In the genomic region with DNA sequence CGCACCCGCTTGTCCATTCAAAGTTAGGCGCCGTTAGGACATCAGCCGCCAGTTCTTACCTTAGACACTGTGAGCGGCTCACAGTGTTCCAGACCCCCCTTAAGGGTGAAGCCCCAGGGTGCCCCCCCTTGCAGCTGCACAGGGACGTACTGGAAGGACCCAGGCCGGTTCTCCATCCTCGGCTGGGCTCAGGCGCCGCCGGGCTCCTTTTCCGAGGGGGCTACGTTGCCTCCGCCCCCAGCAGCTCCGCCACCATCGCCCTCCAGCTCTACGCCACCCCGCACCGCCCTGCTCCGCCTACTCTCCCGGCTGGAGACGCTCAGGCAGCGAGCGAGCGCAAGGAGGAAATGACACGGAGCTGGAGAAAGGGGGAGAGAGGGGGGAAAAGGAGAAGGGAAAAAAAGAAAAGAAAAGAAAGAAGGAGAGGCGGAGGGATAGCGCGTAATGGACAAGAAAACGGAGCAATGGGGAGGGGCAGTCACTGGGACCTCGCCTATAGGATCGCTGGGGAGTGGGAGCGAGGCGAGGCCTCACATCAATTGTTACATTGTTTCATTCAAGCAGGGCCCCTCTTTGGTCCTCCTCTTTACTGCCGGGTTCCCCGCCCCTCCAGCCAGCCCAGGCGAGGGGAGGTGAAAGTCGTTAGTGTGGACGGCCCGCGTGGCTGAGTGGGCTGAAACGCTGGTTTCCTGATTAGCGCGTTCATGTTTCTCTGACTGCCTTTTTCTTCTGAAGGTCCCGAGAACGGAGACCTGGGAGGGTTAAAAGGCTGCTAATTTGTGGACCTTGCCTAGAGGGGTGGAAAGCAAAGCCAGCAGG, we compare ENCODE assay signal across 9 cellular contexts. TPM values are rescaled to one million over a fixed set of nuclear protein-coding genes. Genes with fewer than 3 reads are reported as not detected.
DNase-seq lines count a peak whose midpoint lies in the region; ATAC-seq, FAIRE-seq and TF ChIP-seq lines count a peak whose summit lies in the region.
"Had no signal": no experiment of that assay in that cellular context is flagged by ENCODE, and none has a peak within 500 bp of the region (broad histone marks: within the 10 kb centered on the region; RNA-seq: fewer than 3 reads in every experiment).

A gene with protein sequence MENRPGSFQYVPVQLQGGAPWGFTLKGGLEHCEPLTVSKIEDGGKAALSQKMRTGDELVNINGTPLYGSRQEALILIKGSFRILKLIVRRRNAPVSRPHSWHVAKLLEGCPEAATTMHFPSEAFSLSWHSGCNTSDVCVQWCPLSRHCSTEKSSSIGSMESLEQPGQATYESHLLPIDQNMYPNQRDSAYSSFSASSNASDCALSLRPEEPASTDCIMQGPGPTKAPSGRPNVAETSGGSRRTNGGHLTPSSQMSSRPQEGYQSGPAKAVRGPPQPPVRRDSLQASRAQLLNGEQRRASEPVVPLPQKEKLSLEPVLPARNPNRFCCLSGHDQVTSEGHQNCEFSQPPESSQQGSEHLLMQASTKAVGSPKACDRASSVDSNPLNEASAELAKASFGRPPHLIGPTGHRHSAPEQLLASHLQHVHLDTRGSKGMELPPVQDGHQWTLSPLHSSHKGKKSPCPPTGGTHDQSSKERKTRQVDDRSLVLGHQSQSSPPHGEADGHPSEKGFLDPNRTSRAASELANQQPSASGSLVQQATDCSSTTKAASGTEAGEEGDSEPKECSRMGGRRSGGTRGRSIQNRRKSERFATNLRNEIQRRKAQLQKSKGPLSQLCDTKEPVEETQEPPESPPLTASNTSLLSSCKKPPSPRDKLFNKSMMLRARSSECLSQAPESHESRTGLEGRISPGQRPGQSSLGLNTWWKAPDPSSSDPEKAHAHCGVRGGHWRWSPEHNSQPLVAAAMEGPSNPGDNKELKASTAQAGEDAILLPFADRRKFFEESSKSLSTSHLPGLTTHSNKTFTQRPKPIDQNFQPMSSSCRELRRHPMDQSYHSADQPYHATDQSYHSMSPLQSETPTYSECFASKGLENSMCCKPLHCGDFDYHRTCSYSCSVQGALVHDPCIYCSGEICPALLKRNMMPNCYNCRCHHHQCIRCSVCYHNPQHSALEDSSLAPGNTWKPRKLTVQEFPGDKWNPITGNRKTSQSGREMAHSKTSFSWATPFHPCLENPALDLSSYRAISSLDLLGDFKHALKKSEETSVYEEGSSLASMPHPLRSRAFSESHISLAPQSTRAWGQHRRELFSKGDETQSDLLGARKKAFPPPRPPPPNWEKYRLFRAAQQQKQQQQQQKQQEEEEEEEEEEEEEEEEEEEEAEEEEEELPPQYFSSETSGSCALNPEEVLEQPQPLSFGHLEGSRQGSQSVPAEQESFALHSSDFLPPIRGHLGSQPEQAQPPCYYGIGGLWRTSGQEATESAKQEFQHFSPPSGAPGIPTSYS (N-terminal part only) (minus strand): TSS at position 352 of the 819 bp plus-strand sequence. CDS start 176 bp downstream, at position 176.

- no peak within 1 kb of the TSS for H3K9ac ChIP-seq in liver (ENCODE audit: low read depth in 1 of 2, low read length in 2 of 2)
- H3K9ac ChIP-seq: BLaER1 treated with 17β-estradiol and CSF1 and Interleukin-3, amounts not matched to agents 10 nM and 100 nM had no signal

- H3K4me3 ChIP-seq in liver (ENCODE audit: low read depth in 1 of 3, low read length in 3 of 3) = peak within 1 kb of the TSS; percentile 21 to 64 (median 50)

- H3K27me3 Mint-ChIP-seq in activated CD4-positive, alpha-beta T cell treated with anti-CD3 and anti-CD28 coated beads for 36 hours = peaks cover 33% of the 10 kb centered on the region

- H3K9me3 Mint-ChIP-seq in activated CD4-positive, alpha-beta T cell treated with anti-CD3 and anti-CD28 coated beads for 36 hours (ENCODE audit: low read depth) = no peaks in the 10 kb centered on the region

- H3K36me3 Mint-ChIP-seq in activated CD4-positive, alpha-beta T cell treated with anti-CD3 and anti-CD28 coated beads for 36 hours (ENCODE audit: low read depth) = no peaks in the 10 kb centered on the region

- POLR2A ChIA-PET in activated CD4-positive, alpha-beta T cell treated with anti-CD3 and anti-CD28 coated beads for 36 hours (lab: Charles Lee) = no interaction called here

- no peak for FAIRE-seq in GM19239 (lab: Jason Lieb, UNC)

- peak within 1 kb of the TSS; percentile 25 to 64 for H3K27ac ChIP-seq in liver (ENCODE audit: low read depth in 1 of 2, low read length in 2 of 2)
- H3K27ac ChIP-seq: BLaER1 treated with 17β-estradiol and CSF1 and Interleukin-3, amounts not matched to agents 10 nM and 100 nM had no signal

- intact Hi-C loops in activated CD4-positive, alpha-beta T cell treated with anti-CD3 and anti-CD28 coated beads for 36 hours (cut with DNase I, micrococcal nuclease) = no loop called here

- ATAC-seq in activated CD4-positive, alpha-beta T cell treated with anti-CD3 and anti-CD28 coated beads for 36 hours = no peak
- ATAC-seq in HG03196 (IDR thresholded peaks at IDR 0.05; ENCODE audit: unreplicated experiment) (no peak), GM21381 (IDR thresholded peaks at IDR 0.05; ENCODE audit: unreplicated experiment) (no peak)

- TF ChIP-seq CTCF in liver (IDR thresholded peaks at IDR 0.05; ENCODE audit: low read depth, low read length, missing input control) = no peak

- no peak within 1 kb of the TSS for H3K27ac Mint-ChIP-seq in activated CD4-positive, alpha-beta T cell treated with anti-CD3 and anti-CD28 coated beads for 36 hours

- CTCF ChIA-PET in activated CD4-positive, alpha-beta T cell treated with anti-CD3 and anti-CD28 coated beads for 36 hours (lab: Charles Lee) = no interaction called here

- peaks cover 7% of the 10 kb centered on the region for H3K4me1 Mint-ChIP-seq in activated CD4-positive, alpha-beta T cell treated with anti-CD3 and anti-CD28 coated beads for 36 hours

- H3K4me1 ChIP-seq in liver (ENCODE audit: control insufficient read depth in 4 of 4, insufficient read depth in 4 of 4, low read length in 3 of 4) = peaks cover 0 to 6% (median 0%) of the 10 kb centered on the region in 4 donors
- H3K4me1 ChIP-seq: BLaER1 treated with 17β-estradiol and CSF1 and Interleukin-3, amounts not matched to agents 10 nM and 100 nM had no signal

- DNase-seq in activated CD4-positive, alpha-beta T cell treated with anti-CD3 and anti-CD28 coated beads for 36 hours = peak; percentile 4
- no peak for DNase-seq in activated CD4-positive, alpha-beta T cell treated with anti-CD3 and anti-CD28 coated beads, Interleukin-2, amount 50 U/mL, for 1 hour
- DNase-seq in ecto neural progenitor cell (ENCODE audit: low spot score) = peak; percentile 64
- DNase-seq in stromal cell of bone marrow (ENCODE audit: low read depth) = peak; percentile 17
- DNase-seq in GM19239 (ENCODE audit: insufficient read length, low spot score) = no peak

- peak within 1 kb of the TSS; percentile 12 for H3K4me3 Mint-ChIP-seq in activated CD4-positive, alpha-beta T cell treated with anti-CD3 and anti-CD28 coated beads for 36 hours

- 27% methylated on average over 47 of the region's 47 CpGs for WGBS in liver

- TF ChIP-seq RAD21 in liver (IDR thresholded peaks at IDR 0.05) = no peak

- H3K27me3 ChIP-seq in liver (ENCODE audit: control insufficient read depth in 4 of 4, insufficient read depth in 4 of 4, low read length in 3 of 4) = no peaks in the 10 kb centered on the region

- no peaks in the 10 kb centered on the region for H3K9me3 ChIP-seq in liver (ENCODE audit: control insufficient read depth in 4 of 4, low read length in 3 of 4)

- H3K36me3 ChIP-seq in liver (ENCODE audit: control insufficient read depth in 4 of 4, insufficient read depth in 3 of 4, low read depth in 1 of 4, low read length in 3 of 4) = no peaks in the 10 kb centered on the region
- H3K36me3 ChIP-seq: BLaER1 treated with 17β-estradiol and CSF1 and Interleukin-3, amounts not matched to agents 10 nM and 100 nM had no signal

TF ChIP-seq in liver, 16 proteins besides CTCF, POLR2A, EP300 and RAD21 (continues in another document):
- TF ChIP-seq FOXA1 (IDR thresholded peaks at IDR 0.05) = no peak
- TF ChIP-seq, protein P1, sequence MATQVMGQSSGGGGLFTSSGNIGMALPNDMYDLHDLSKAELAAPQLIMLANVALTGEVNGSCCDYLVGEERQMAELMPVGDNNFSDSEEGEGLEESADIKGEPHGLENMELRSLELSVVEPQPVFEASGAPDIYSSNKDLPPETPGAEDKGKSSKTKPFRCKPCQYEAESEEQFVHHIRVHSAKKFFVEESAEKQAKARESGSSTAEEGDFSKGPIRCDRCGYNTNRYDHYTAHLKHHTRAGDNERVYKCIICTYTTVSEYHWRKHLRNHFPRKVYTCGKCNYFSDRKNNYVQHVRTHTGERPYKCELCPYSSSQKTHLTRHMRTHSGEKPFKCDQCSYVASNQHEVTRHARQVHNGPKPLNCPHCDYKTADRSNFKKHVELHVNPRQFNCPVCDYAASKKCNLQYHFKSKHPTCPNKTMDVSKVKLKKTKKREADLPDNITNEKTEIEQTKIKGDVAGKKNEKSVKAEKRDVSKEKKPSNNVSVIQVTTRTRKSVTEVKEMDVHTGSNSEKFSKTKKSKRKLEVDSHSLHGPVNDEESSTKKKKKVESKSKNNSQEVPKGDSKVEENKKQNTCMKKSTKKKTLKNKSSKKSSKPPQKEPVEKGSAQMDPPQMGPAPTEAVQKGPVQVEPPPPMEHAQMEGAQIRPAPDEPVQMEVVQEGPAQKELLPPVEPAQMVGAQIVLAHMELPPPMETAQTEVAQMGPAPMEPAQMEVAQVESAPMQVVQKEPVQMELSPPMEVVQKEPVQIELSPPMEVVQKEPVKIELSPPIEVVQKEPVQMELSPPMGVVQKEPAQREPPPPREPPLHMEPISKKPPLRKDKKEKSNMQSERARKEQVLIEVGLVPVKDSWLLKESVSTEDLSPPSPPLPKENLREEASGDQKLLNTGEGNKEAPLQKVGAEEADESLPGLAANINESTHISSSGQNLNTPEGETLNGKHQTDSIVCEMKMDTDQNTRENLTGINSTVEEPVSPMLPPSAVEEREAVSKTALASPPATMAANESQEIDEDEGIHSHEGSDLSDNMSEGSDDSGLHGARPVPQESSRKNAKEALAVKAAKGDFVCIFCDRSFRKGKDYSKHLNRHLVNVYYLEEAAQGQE (IDR thresholded peaks at IDR 0.05) = no peak
- no peak for TF ChIP-seq HNF4A (conservative IDR thresholded peaks at IDR 0.05)
- no peak for TF ChIP-seq RXRA (IDR thresholded peaks at IDR 0.05)
- TF ChIP-seq HNF4G (IDR thresholded peaks at IDR 0.05) = no peak
- TF ChIP-seq FOXA2 (IDR thresholded peaks at IDR 0.05) = no peak
- no peak for TF ChIP-seq GABPA (IDR thresholded peaks at IDR 0.05 in 1 of 2, conservative IDR thresholded peaks at IDR 0.05 in 1 of 2)
- TF ChIP-seq JUND (IDR thresholded peaks at IDR 0.05) = no peak

RNA-seq across cellular contexts. Expression of the gene that starts here (rescaled TPM):
- total RNA-seq in activated CD4-positive, alpha-beta T cell treated with anti-CD3 and anti-CD28 coated beads for 36 hours = not detected
- total RNA-seq in liver = 1 to 10 TPM; 1.2 to 2.3 TPM
- under 1 TPM; 0.62 to 0.65 TPM for polyA plus RNA-seq in liver

Comparison
In these comparisons a context has a peak if more than half of its experiments do, and no peak if none do; other contexts are left out.
1. Peak in DNase-seq in activated CD4-positive, alpha-beta T cell treated with anti-CD3 and anti-CD28 coated beads for 36 hours; RNA of the gene not detected or under 1 TPM.
2. DNase-seq: peak in ecto neural progenitor cell (single experiment) and stromal cell of bone marrow (single experiment); none in activated CD4-positive, alpha-beta T cell treated with anti-CD3 and anti-CD28 coated beads, Interleukin-2, amount 50 U/mL, for 1 hour (single experiment) and GM19239 (single experiment).